In the genomic region with DNA sequence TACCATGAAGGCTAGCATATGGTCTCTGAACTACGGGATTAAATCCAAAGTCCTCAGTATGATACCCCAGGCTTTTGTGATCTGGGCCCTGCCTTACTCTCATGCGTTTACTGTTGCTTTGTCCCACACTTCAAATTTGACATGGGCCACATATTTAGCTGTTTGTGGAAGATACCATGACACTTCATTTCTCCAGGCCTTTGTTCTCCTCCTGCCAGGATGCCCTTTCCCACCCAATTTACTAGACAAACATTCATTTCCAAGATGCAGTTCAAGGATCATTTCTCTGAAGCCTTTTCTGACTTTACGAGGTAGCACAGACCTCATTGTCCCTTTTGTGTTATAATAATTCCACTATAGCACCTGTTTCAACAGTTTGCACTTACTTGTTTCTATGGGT, we compare ENCODE assay signal across 1 cellular context.
TF ChIP-seq lines count a peak whose summit lies in the region.

No MANE protein-coding gene starts in this region.

TF ChIP-seq in K562, 482 proteins besides CTCF, POLR2A, EP300 and RAD21:
- TF ChIP-seq ZC3H11A (IDR thresholded peaks at IDR 0.05; ENCODE audit: low read depth, low read length), result no peak
- TF ChIP-seq, protein P1, sequence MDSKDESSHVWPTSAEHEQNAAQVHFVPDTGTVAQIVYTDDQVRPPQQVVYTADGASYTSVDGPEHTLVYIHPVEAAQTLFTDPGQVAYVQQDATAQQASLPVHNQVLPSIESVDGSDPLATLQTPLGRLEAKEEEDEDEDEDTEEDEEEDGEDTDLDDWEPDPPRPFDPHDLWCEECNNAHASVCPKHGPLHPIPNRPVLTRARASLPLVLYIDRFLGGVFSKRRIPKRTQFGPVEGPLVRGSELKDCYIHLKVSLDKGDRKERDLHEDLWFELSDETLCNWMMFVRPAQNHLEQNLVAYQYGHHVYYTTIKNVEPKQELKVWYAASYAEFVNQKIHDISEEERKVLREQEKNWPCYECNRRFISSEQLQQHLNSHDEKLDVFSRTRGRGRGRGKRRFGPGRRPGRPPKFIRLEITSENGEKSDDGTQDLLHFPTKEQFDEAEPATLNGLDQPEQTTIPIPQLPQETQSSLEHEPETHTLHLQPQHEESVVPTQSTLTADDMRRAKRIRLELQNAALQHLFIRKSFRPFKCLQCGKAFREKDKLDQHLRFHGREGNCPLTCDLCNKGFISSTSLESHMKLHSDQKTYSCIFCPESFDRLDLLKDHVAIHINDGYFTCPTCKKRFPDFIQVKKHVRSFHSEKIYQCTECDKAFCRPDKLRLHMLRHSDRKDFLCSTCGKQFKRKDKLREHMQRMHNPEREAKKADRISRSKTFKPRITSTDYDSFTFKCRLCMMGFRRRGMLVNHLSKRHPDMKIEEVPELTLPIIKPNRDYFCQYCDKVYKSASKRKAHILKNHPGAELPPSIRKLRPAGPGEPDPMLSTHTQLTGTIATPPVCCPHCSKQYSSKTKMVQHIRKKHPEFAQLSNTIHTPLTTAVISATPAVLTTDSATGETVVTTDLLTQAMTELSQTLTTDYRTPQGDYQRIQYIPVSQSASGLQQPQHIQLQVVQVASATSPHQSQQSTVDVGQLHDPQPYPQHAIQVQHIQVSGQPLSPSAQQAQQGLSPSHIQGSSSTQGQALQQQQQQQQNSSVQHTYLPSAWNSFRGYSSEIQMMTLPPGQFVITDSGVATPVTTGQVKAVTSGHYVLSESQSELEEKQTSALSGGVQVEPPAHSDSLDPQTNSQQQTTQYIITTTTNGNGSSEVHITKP (IDR thresholded peaks at IDR 0.05; ENCODE audit: partially characterized antibody), result peak; percentile 48
